ENCODE assay signal across 1 cellular context in genomic region chr22:28983788-28984441, GRCh38.
TF ChIP-seq lines count a peak whose summit lies in the region.

No MANE protein-coding gene starts in this region.

TF ChIP-seq in H1, 55 proteins besides CTCF, POLR2A, EP300 and RAD21:
- no peak for TF ChIP-seq CHD2 (IDR thresholded peaks at IDR 0.05; ENCODE audit: low read length)
- TF ChIP-seq TAF1 (IDR thresholded peaks at IDR 0.05; ENCODE audit: low read depth, low read length): no peak
